Comparison of ENCODE assay signal across 18 cellular contexts in genomic region chr4:1945492-1945891, GRCh38.
"Had no signal": no experiment of that assay in that cellular context is flagged by ENCODE, and none has a peak within 500 bp of the region (broad histone marks: within the 10 kb centered on the region; RNA-seq: fewer than 3 reads in every experiment).

No MANE protein-coding gene starts in this region.

- ATAC-seq: activated naive CD4-positive, alpha-beta T cell treated with anti-CD3 and anti-CD28 coated beads, Interleukin-2, amount 50 U/mL, for 72 hours; body of pancreas; pancreas had no signal

- H3K36me3 ChIP-seq: uterus had no signal

- H3K27me3 Mint-ChIP-seq: activated CD4-positive, alpha-beta memory T cell treated with anti-CD3 and anti-CD28 coated beads, Interleukin-2, amount 10 ng/mL, durations not matched to agents 7 days and 5 days had no signal

- H3K27ac Mint-ChIP-seq: activated CD4-positive, alpha-beta memory T cell treated with anti-CD3 and anti-CD28 coated beads, Interleukin-2, amount 10 ng/mL, durations not matched to agents 7 days and 5 days; T-helper 1 cell treated with Interleukin-12 subunit alpha and Interleukin-12 subunit beta and Interleukin-4 antibody, amounts not matched to agents 30 μg/mL and 1 μg/mL, for 36 hours had no signal

- H3K9me3 ChIP-seq: body of pancreas, esophagus squamous epithelium, pancreas, tibial nerve, uterus had no signal

- H3K27ac ChIP-seq: body of pancreas, coronary artery, esophagus squamous epithelium, pancreas, tibial nerve, uterus had no signal

- H3K4me1 ChIP-seq: uterus had no signal

- H3K9me3 Mint-ChIP-seq: activated CD4-positive, alpha-beta memory T cell treated with anti-CD3 and anti-CD28 coated beads, Interleukin-2, amount 10 ng/mL, durations not matched to agents 7 days and 5 days; activated naive CD4-positive, alpha-beta T cell treated with anti-CD3 and anti-CD28 coated beads, Interleukin-2, amount 50 U/mL, for 72 hours; T-helper 1 cell treated with Interleukin-12 subunit alpha and Interleukin-12 subunit beta and Interleukin-4 antibody, amounts not matched to agents 30 μg/mL and 1 μg/mL, for 36 hours had no signal

- H3K4me3 ChIP-seq: body of pancreas, coronary artery, esophagus squamous epithelium, pancreas, tibial nerve, uterus had no signal

- H3K4me3 Mint-ChIP-seq: activated CD4-positive, alpha-beta memory T cell treated with anti-CD3 and anti-CD28 coated beads, Interleukin-2, amount 10 ng/mL, durations not matched to agents 7 days and 5 days; T-helper 1 cell treated with Interleukin-12 subunit alpha and Interleukin-12 subunit beta and Interleukin-4 antibody, amounts not matched to agents 30 μg/mL and 1 μg/mL, for 36 hours had no signal

- DNase-seq: activated CD4-positive, alpha-beta memory T cell treated with anti-CD3 and anti-CD28 coated beads, Interleukin-2, amount 10 ng/mL, durations not matched to agents 7 days and 5 days; activated CD4-positive, alpha-beta T cell treated with anti-CD3 and anti-CD28 coated beads for 4 hours; activated gamma-delta T cell; activated T-cell treated with anti-CD3 and anti-CD28 coated beads, Interleukin-2, amount 50 U/mL, for 48 hours; amniotic stem cell; body of pancreas; central memory CD4-positive, alpha-beta T cell; esophagus squamous epithelium; pancreas; retina; stimulated activated CD4-positive, alpha-beta T cell treated with anti-CD3 and anti-CD28 coated beads, Interleukin-15, amount 100 ng/mL, for 24 hours; stimulated activated CD4-positive, alpha-beta T cell treated with anti-CD3 and anti-CD28 coated beads, Interleukin-4, amount 100 ng/mL, for 1 hour; stimulated activated naive CD4-positive, alpha-beta T cell; uterus had no signal
